Comparison of ENCODE assay signal across 9 cellular contexts in the genomic region with DNA sequence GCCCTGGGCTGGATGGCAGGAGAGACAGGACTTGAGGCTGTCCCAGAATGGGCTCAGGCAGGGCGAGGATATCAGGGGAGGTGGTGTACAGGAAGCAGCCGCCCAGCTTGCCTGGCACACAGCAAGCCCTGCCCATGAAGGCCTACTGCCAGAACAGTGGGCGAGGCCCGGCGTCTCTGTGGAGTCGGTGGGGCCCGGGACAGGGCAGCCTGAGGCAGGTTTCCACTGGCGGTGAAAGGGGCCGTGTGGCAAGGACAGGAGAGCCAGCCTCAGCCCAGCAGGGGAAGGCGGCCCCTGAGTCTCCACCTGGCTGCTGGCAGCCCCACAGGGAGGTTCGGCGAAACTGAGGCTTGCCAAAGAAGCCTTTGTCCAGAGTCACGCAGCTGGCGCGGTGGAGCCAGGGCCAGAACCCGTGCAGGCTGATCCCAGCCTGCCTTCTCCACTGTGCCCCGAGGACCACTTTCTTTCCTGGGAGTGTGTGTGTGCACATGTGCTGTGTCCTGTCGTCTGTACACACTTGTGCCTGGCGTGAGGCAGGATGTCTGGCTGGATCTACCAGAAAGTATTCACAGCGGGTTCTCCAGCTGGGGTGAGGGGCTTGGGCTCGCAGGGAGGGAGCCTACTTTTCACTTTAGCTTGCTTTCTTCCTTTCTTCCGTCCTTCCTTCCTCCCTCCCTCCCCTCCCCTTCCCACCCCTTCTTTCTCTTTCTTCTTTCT. TPM values are rescaled to one million over a fixed set of nuclear protein-coding genes. Genes with fewer than 3 reads are reported as not detected.
DNase-seq lines count a peak whose midpoint lies in the region; ATAC-seq and TF ChIP-seq lines count a peak whose summit lies in the region.
"Had no signal": no experiment of that assay in that cellular context is flagged by ENCODE, and none has a peak within 500 bp of the region (broad histone marks: within the 10 kb centered on the region; RNA-seq: fewer than 3 reads in every experiment).

No MANE protein-coding gene starts in this region.

- peaks cover 10 to 40% (median 25%) of the 10 kb centered on the region in 7 donors for H3K4me1 Mint-ChIP-seq in naive thymus-derived CD4-positive, alpha-beta T cell

- H3K4me3 Mint-ChIP-seq in naive thymus-derived CD4-positive, alpha-beta T cell: peak overlapping the region; percentile 83 to 95 (median 90)

- peaks cover 5 to 13% of the 10 kb centered on the region in 2 donors for H3K4me1 ChIP-seq in naive thymus-derived CD4-positive, alpha-beta T cell (ENCODE audit: control insufficient read depth in 2 of 2, insufficient read depth in 2 of 2, low read length in 2 of 2)
- H3K4me1 ChIP-seq in stomach: peaks cover 26 to 72% (median 60%) of the 10 kb centered on the region in 4 donors

- peak; percentile 85 for ATAC-seq in naive thymus-derived CD4-positive, alpha-beta T cell
- ATAC-seq in HG03354 (IDR thresholded peaks at IDR 0.05; ENCODE audit: poor library complexity, severe bottlenecking, unreplicated experiment) (no peak), HG02981 (IDR thresholded peaks at IDR 0.05; ENCODE audit: unreplicated experiment) (no peak)

- DNase-seq in GM06990 (ENCODE audit: extremely low read depth, insufficient read length) (no peak), NCI-H2196 (lab: John Stamatoyannopoulos, UW; ENCODE audit: unreplicated experiment) (peak; percentile 48), activated T-cell treated with anti-CD3 and anti-CD28 coated beads for 24 hours (ENCODE audit: low read depth) (peak; percentile 41), epithelial cell of prostate (ENCODE audit: low read depth, low spot score) (no peak), stomach (peak; percentile 93)
- peak; percentile 49 to 67 (median 64) for DNase-seq in naive thymus-derived CD4-positive, alpha-beta T cell

- H3K36me3 ChIP-seq in GM06990 (ENCODE audit: control insufficient read depth, insufficient read depth, low read length) (no peaks in the 10 kb centered on the region), stomach (peaks cover 0 to 20% (median 4%) of the 10 kb centered on the region in 4 donors)
- peaks cover 0 to 18% (median 0%) of the 10 kb centered on the region in 3 experiments for H3K36me3 ChIP-seq in naive thymus-derived CD4-positive, alpha-beta T cell (ENCODE audit: control insufficient read depth in 2 of 3, insufficient read depth in 3 of 3, low read length in 3 of 3)

- H3K9me3 ChIP-seq in naive thymus-derived CD4-positive, alpha-beta T cell (ENCODE audit: control insufficient read depth in 2 of 3, low read length in 3 of 3): no peaks in the 10 kb centered on the region
- H3K9me3 ChIP-seq in stomach: no peaks in the 10 kb centered on the region

- H3K27ac ChIP-seq in epithelial cell of prostate (peak overlapping the region; percentile 90), stomach (peak overlapping the region; percentile 82 to 95 (median 94))
- H3K27ac ChIP-seq in naive thymus-derived CD4-positive, alpha-beta T cell (ENCODE audit: low read depth, low read length): peak overlapping the region; percentile 78

- POLR2A ChIA-PET in naive thymus-derived CD4-positive, alpha-beta T cell (lab: Charles Lee): interaction anchor here (1.1 to 3.0 kb wide), 2 partner anchors 9 to 35 kb away, joined by 3 to 17 read pairs; a partner anchor contains a TSS

- no peak for TF ChIP-seq CTCF in GM06990 (IDR thresholded peaks at IDR 0.05; ENCODE audit: insufficient read depth, low read length, poor library complexity, severe bottlenecking)
- no peak for TF ChIP-seq CTCF in stomach (IDR thresholded peaks at IDR 0.05)

- intact Hi-C loops in naive thymus-derived CD4-positive, alpha-beta T cell (cut with micrococcal nuclease): loop anchor here (1.0 to 2.0 kb wide), 5 partner anchors 9 to 138 kb away; a partner anchor contains a TSS
- intact Hi-C loops in stomach (cut with DNase I; ENCODE audit: low total_unique reads): no loop called here

- peaks cover 0 to 2% (median 0%) of the 10 kb centered on the region in 5 donors for H3K36me3 Mint-ChIP-seq in naive thymus-derived CD4-positive, alpha-beta T cell

- peak overlapping the region; percentile 71 to 96 (median 85) for H3K27ac Mint-ChIP-seq in naive thymus-derived CD4-positive, alpha-beta T cell

- CTCF ChIA-PET in naive thymus-derived CD4-positive, alpha-beta T cell (lab: Charles Lee): no interaction called here

- H3K9me3 Mint-ChIP-seq in naive thymus-derived CD4-positive, alpha-beta T cell: no peaks in the 10 kb centered on the region

- no peak for TF ChIP-seq EP300 in stomach (IDR thresholded peaks at IDR 0.05)

- H3K4me3 ChIP-seq in GM06990 (replicated peaks; ENCODE audit: low read depth, low read length) (peak overlapping the region; percentile 71), stomach (peak overlapping the region; percentile 63 to 84 (median 72))
- peak overlapping the region; percentile 90 for H3K4me3 ChIP-seq in naive thymus-derived CD4-positive, alpha-beta T cell (ENCODE audit: low read length)

- H3K27me3 ChIP-seq in GM06990 (replicated peaks; ENCODE audit: control insufficient read depth, insufficient read depth, low read length): no peaks in the 10 kb centered on the region
- no peaks in the 10 kb centered on the region for H3K27me3 ChIP-seq in naive thymus-derived CD4-positive, alpha-beta T cell (ENCODE audit: control insufficient read depth in 2 of 2, insufficient read depth in 2 of 2, low read length in 2 of 2)
- H3K27me3 ChIP-seq in stomach: no peaks in the 10 kb centered on the region

- peak in 1 of 4 donors; percentile 43 for TF ChIP-seq POLR2A in stomach (IDR thresholded peaks at IDR 0.05)

- no peaks in the 10 kb centered on the region for H3K27me3 Mint-ChIP-seq in naive thymus-derived CD4-positive, alpha-beta T cell

- 1 to 31% (median 9%) methylated on average over 10 to 22 of the region's 22 CpGs for WGBS in stomach, 5 donors

RNA-seq across cellular contexts. Expression of a gene that starts 1.2 kb away (rescaled TPM):
- 100 to 1,000 TPM in 2 of 5 experiments, 10 to 100 TPM in 3; 56.1 to 190 (median 61.5) TPM for total RNA-seq in naive thymus-derived CD4-positive, alpha-beta T cell
- 100 to 1,000 TPM; 341 to 357 TPM for polyA plus RNA-seq in naive thymus-derived CD4-positive, alpha-beta T cell
- 100 to 1,000 TPM; 198 to 421 (median 397) TPM for total RNA-seq in stomach
- polyA plus RNA-seq in stomach: 100 to 1,000 TPM; 323 to 489 (median 362) TPM

RNA-seq across cellular contexts. Expression of a gene that starts 9.3 kb away (rescaled TPM):
- 10 to 100 TPM in 3 of 5 experiments, 1 to 10 TPM in 2; 7.1 to 17.9 (median 10.5) TPM for total RNA-seq in naive thymus-derived CD4-positive, alpha-beta T cell
- 10 to 100 TPM in 1 of 2 donors, 1 to 10 TPM in 1; 8.9 to 11.7 TPM for polyA plus RNA-seq in naive thymus-derived CD4-positive, alpha-beta T cell
- total RNA-seq in stomach: 100 to 1,000 TPM in 1 of 5 donors, 10 to 100 TPM in 3, not detected in 1; 11.7 to 197 (median 23.6) TPM
- polyA plus RNA-seq in stomach: 10 to 100 TPM; 17.0 to 24.6 (median 17.8) TPM

RNA-seq across cellular contexts. Expression of a gene that starts 34.4 kb away (rescaled TPM):
- 10 to 100 TPM; 15.6 to 43.7 (median 29.6) TPM for total RNA-seq in naive thymus-derived CD4-positive, alpha-beta T cell
- 10 to 100 TPM; 15.6 to 28.2 TPM for polyA plus RNA-seq in naive thymus-derived CD4-positive, alpha-beta T cell
- total RNA-seq in stomach: 10 to 100 TPM in 4 of 5 donors, 1 to 10 TPM in 1; 4.1 to 64.3 (median 18.7) TPM
- polyA plus RNA-seq in stomach: 10 to 100 TPM; 27.6 to 45.3 (median 32.7) TPM

RNA-seq across cellular contexts. Expression of a gene that starts 42.0 kb away (rescaled TPM):
- total RNA-seq in naive thymus-derived CD4-positive, alpha-beta T cell: 1 to 10 TPM; 1.1 to 2.6 (median 1.4) TPM
- polyA plus RNA-seq in naive thymus-derived CD4-positive, alpha-beta T cell: 1 to 10 TPM; 2.2 to 4.3 TPM
- total RNA-seq in stomach: 10 to 100 TPM in 2 of 5 donors, 1 to 10 TPM in 1, not detected in 2; 2.3 to 29.2 (median 13.5) TPM
- polyA plus RNA-seq in stomach: 10 to 100 TPM; 12.8 to 25.5 (median 19.7) TPM
- total RNA-seq: frontal cortex had no signal

Comparison
In these comparisons a context has a peak if more than half of its experiments do, and no peak if none do; other contexts are left out.
1. DNase-seq: peak in NCI-H2196 (single experiment), activated T-cell treated with anti-CD3 and anti-CD28 coated beads for 24 hours (single experiment), naive thymus-derived CD4-positive, alpha-beta T cell (9 of 9) and stomach (single experiment); none in GM06990 (single experiment) and epithelial cell of prostate (single experiment).
2. Peak in every context shown above with its lines, with median percentiles within 50 percentile points of each other: H3K4me3 ChIP-seq and H3K27ac ChIP-seq.